1 cellular context compared by ENCODE assay signal in the genomic region with DNA sequence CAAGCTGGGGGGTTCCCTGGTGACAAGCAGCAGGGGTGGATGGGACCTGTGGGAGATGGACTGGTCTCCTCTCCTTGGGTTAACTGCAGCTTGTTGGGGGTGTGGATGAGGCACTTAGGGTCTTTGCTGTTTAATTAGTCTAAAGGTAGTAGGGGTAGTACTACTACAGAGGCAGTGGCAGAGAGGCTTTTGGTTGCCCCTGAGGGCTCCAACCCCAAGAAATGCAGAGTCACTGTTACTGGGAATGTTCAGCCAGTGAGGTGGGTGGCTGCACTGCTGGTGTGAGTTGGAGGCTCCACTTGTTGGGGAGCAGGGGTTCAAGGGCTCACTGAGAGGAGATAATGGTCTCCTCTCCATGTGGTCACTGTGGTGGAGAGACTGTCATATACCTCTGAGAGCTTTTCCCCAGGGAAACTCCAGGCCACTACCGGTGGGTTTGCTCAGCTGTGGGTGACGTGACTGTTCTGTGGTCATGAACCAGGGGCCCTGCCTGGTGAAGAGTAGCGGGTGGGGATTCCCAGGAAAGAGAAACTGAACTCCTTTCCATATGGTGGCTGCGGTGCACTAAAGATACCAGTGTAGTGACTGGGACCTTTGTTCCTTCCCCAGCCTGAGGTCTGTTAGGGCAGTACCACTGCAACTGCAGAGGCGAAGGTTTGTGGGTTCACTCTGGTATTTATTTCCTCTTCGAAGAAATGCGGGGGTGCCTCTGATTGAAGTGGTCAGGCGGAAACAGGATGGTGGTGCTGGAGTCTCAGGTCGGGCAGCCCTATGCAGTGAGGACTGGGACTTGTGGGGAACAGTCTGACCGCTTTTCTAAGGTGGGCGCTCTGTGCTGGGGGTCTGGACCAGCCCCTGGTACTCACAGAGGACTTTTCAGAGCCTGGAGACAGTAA.
TF ChIP-seq lines count a peak whose summit lies in the region.

No MANE protein-coding gene starts in this region.

TF ChIP-seq in HepG2, 621 proteins besides CTCF, POLR2A, EP300 and RAD21 (continued from another document):
- peak; percentile 51; the same call in 1 of the 2 replicates for TF ChIP-seq ZBTB33 (CRISPR knock-in tag; IDR thresholded peaks at IDR 0.05)
- 0 out of 2 replicates have a peak, but pooled peaks have one; percentile 16 for TF ChIP-seq THAP9 (CRISPR knock-in tag; IDR thresholded peaks at IDR 0.05; ENCODE audit: borderline replicate concordance)
- no peak for TF ChIP-seq REPIN1 (CRISPR knock-in tag; IDR thresholded peaks at IDR 0.05; ENCODE audit: borderline replicate concordance, low read depth)
- no peak for TF ChIP-seq CENPT (CRISPR knock-in tag; IDR thresholded peaks at IDR 0.05; ENCODE audit: low read depth)
- no peak for TF ChIP-seq ZNF501 (CRISPR knock-in tag; IDR thresholded peaks at IDR 0.05)
- TF ChIP-seq SMARCE1 (IDR thresholded peaks at IDR 0.05; ENCODE audit: borderline replicate concordance), result no peak
- TF ChIP-seq SATB2 (CRISPR knock-in tag; IDR thresholded peaks at IDR 0.05), result no peak
TF ChIP-seq in HepG2: peak in this region for 2.
